ENCODE assay signal across 22 cellular contexts in genomic region chr2:82526267-82526666, GRCh38.
DNase-seq lines count a peak whose midpoint lies in the region; ATAC-seq and FAIRE-seq lines count a peak whose summit lies in the region.
"Had no signal": no experiment of that assay in that cellular context is flagged by ENCODE, and none has a peak within 500 bp of the region (broad histone marks: within the 10 kb centered on the region; RNA-seq: fewer than 3 reads in every experiment).

No MANE protein-coding gene starts in this region.

- H3K36me3 Mint-ChIP-seq in activated CD4-positive, alpha-beta T cell treated with anti-CD3 and anti-CD28 coated beads, Interleukin-2, amount 10 ng/mL, durations not matched to agents 24 days and 14 days (ENCODE audit: low read depth), result no peaks in the 10 kb centered on the region
- no peaks in the 10 kb centered on the region for H3K36me3 Mint-ChIP-seq in activated naive CD4-positive, alpha-beta T cell treated with anti-CD3 and anti-CD28 coated beads, Interleukin-2, amount 50 U/mL, for 72 hours
- H3K36me3 Mint-ChIP-seq in activated naive CD4-positive, alpha-beta T cell treated with anti-CD3 and anti-CD28 coated beads, Interleukin-2, amount 10 ng/mL, durations not matched to agents 7 days and 5 days, result no peaks in the 10 kb centered on the region
- H3K36me3 Mint-ChIP-seq: CD8-positive, alpha-beta T cell had no signal

- CTCF ChIA-PET in activated naive CD4-positive, alpha-beta T cell treated with anti-CD3 and anti-CD28 coated beads, Interleukin-2, amount 10 ng/mL, durations not matched to agents 7 days and 5 days (lab: Charles Lee), result no interaction called here

- H3K27me3 Mint-ChIP-seq in activated CD4-positive, alpha-beta T cell treated with anti-CD3 and anti-CD28 coated beads, Interleukin-2, amount 10 ng/mL, durations not matched to agents 24 days and 14 days, result no peaks in the 10 kb centered on the region
- no peaks in the 10 kb centered on the region for H3K27me3 Mint-ChIP-seq in activated naive CD4-positive, alpha-beta T cell treated with anti-CD3 and anti-CD28 coated beads, Interleukin-2, amount 10 ng/mL, durations not matched to agents 7 days and 5 days
- H3K27me3 Mint-ChIP-seq: B cell; CD4-positive, alpha-beta T cell had no signal

- no peak overlapping the region for H3K27ac ChIP-seq in SJCRH30
- H3K27ac ChIP-seq: 22Rv1; A549; BLaER1 treated with 17β-estradiol and CSF1 and Interleukin-3, amounts not matched to agents 10 nM and 100 nM; C4-2B had no signal

- H3K4me1 ChIP-seq in SJCRH30, result no peaks in the 10 kb centered on the region
- H3K4me1 ChIP-seq: A549; BLaER1 treated with 17β-estradiol and CSF1 and Interleukin-3, amounts not matched to agents 10 nM and 100 nM; Caco-2 had no signal

- intact Hi-C loops in activated CD4-positive, alpha-beta T cell treated with anti-CD3 and anti-CD28 coated beads, Interleukin-2, amount 10 ng/mL, durations not matched to agents 24 days and 14 days (cut with micrococcal nuclease), result loop anchor here (5.0 kb wide), 1 partner anchor 816 kb away; no protein-coding TSS in a partner anchor

- H3K27ac Mint-ChIP-seq in activated CD4-positive, alpha-beta T cell treated with anti-CD3 and anti-CD28 coated beads, Interleukin-2, amount 10 ng/mL, durations not matched to agents 24 days and 14 days, result no peak overlapping the region
- no peak overlapping the region for H3K27ac Mint-ChIP-seq in activated naive CD4-positive, alpha-beta T cell treated with anti-CD3 and anti-CD28 coated beads, Interleukin-2, amount 50 U/mL, for 72 hours
- H3K27ac Mint-ChIP-seq in activated naive CD4-positive, alpha-beta T cell treated with anti-CD3 and anti-CD28 coated beads, Interleukin-2, amount 10 ng/mL, durations not matched to agents 7 days and 5 days, result no peak overlapping the region
- H3K27ac Mint-ChIP-seq: B cell; CD4-positive, alpha-beta T cell; CD8-positive, alpha-beta T cell had no signal

- FAIRE-seq in urothelium cell line (lab: Jason Lieb, UNC), result peak; percentile 53
- FAIRE-seq: A549, D721Med, G401.6, GM12891 had no signal

- peak; percentile 29 to 35 for ATAC-seq in activated naive CD4-positive, alpha-beta T cell treated with anti-CD3 and anti-CD28 coated beads, Interleukin-2, amount 50 U/mL, for 72 hours
- ATAC-seq: A549; CD8-positive, alpha-beta T cell had no signal

- no peaks in the 10 kb centered on the region for H3K36me3 ChIP-seq in SJCRH30
- H3K36me3 ChIP-seq: BLaER1 treated with 17β-estradiol and CSF1 and Interleukin-3, amounts not matched to agents 10 nM and 100 nM had no signal

- H3K4me3 ChIP-seq in SJCRH30, result no peak overlapping the region
- H3K4me3 ChIP-seq: A549; BLaER1 treated with 17β-estradiol and CSF1 and Interleukin-3, amounts not matched to agents 10 nM and 100 nM had no signal

- in situ Hi-C loops in KBM-7 (cut with MboI; ENCODE audit: low pct_unique_long_range_greater_than_20kb, low sequenced_read_pairs), result no loop called here

- DNase-seq in activated CD4-positive, alpha-beta T cell treated with anti-CD3 and anti-CD28 coated beads, Interleukin-2, amount 10 ng/mL, durations not matched to agents 24 days and 14 days, result peak; percentile 52
- DNase-seq in activated CD4-positive, alpha-beta T cell treated with anti-CD3 and anti-CD28 coated beads for 4 hours, result no peak
- DNase-seq in activated naive CD4-positive, alpha-beta T cell treated with anti-CD3 and anti-CD28 coated beads, Interleukin-2, amount 50 U/mL, for 72 hours (ENCODE audit: low spot score in 2 of 2), result peak in 1 of 2 donors; percentile 5
- DNase-seq in activated naive CD4-positive, alpha-beta T cell treated with anti-CD3 and anti-CD28 coated beads, Interleukin-2, amount 10 ng/mL, durations not matched to agents 7 days and 5 days, result no peak
- DNase-seq in KBM-7 (peak; percentile 4), urothelium cell line (ENCODE audit: low spot score) (no peak), SJCRH30 (no peak)
- DNase-seq: AML-193; Caco-2; Calu3; CD4-positive, alpha-beta T cell; CD8-positive, alpha-beta T cell; DMS79 treated with DMSO at 0.1 percent for 48 hours; GF-D8 had no signal

- no peaks in the 10 kb centered on the region for H3K9me3 ChIP-seq in SJCRH30 (replicated peaks)
- H3K9me3 ChIP-seq: Caco-2 had no signal

- no peaks in the 10 kb centered on the region for H3K4me1 Mint-ChIP-seq in activated CD4-positive, alpha-beta T cell treated with anti-CD3 and anti-CD28 coated beads, Interleukin-2, amount 10 ng/mL, durations not matched to agents 24 days and 14 days
- H3K4me1 Mint-ChIP-seq in activated naive CD4-positive, alpha-beta T cell treated with anti-CD3 and anti-CD28 coated beads, Interleukin-2, amount 10 ng/mL, durations not matched to agents 7 days and 5 days, result no peaks in the 10 kb centered on the region
- H3K4me1 Mint-ChIP-seq: B cell had no signal

- no peaks in the 10 kb centered on the region for H3K9me3 Mint-ChIP-seq in activated CD4-positive, alpha-beta T cell treated with anti-CD3 and anti-CD28 coated beads, Interleukin-2, amount 10 ng/mL, durations not matched to agents 24 days and 14 days
- peaks cover 11 to 30% of the 10 kb centered on the region in 2 donors for H3K9me3 Mint-ChIP-seq in activated naive CD4-positive, alpha-beta T cell treated with anti-CD3 and anti-CD28 coated beads, Interleukin-2, amount 50 U/mL, for 72 hours
- H3K9me3 Mint-ChIP-seq in activated naive CD4-positive, alpha-beta T cell treated with anti-CD3 and anti-CD28 coated beads, Interleukin-2, amount 10 ng/mL, durations not matched to agents 7 days and 5 days, result peaks cover 18% of the 10 kb centered on the region

- H3K4me3 Mint-ChIP-seq in activated CD4-positive, alpha-beta T cell treated with anti-CD3 and anti-CD28 coated beads, Interleukin-2, amount 10 ng/mL, durations not matched to agents 24 days and 14 days, result no peak overlapping the region
- no peak overlapping the region for H3K4me3 Mint-ChIP-seq in activated naive CD4-positive, alpha-beta T cell treated with anti-CD3 and anti-CD28 coated beads, Interleukin-2, amount 10 ng/mL, durations not matched to agents 7 days and 5 days
- H3K4me3 Mint-ChIP-seq: B cell; CD4-positive, alpha-beta T cell; CD8-positive, alpha-beta T cell had no signal

- peaks cover 7% of the 10 kb centered on the region; the same call in 1 of the 2 replicates for H3K27me3 ChIP-seq in SJCRH30
- H3K27me3 ChIP-seq: BLaER1 treated with 17β-estradiol and CSF1 and Interleukin-3, amounts not matched to agents 10 nM and 100 nM had no signal

Comparison
In these comparisons a context has a peak if more than half of its experiments do, and no peak if none do; other contexts are left out.
1. DNase-seq: peak in activated CD4-positive, alpha-beta T cell treated with anti-CD3 and anti-CD28 coated beads, Interleukin-2, amount 10 ng/mL, durations not matched to agents 24 days and 14 days (single experiment) and KBM-7 (single experiment); none in activated CD4-positive, alpha-beta T cell treated with anti-CD3 and anti-CD28 coated beads for 4 hours (0 of 2), activated naive CD4-positive, alpha-beta T cell treated with anti-CD3 and anti-CD28 coated beads, Interleukin-2, amount 10 ng/mL, durations not matched to agents 7 days and 5 days (single experiment), urothelium cell line (single experiment) and SJCRH30 (0 of 2).